1 cellular context compared by ENCODE assay signal in the genomic region with DNA sequence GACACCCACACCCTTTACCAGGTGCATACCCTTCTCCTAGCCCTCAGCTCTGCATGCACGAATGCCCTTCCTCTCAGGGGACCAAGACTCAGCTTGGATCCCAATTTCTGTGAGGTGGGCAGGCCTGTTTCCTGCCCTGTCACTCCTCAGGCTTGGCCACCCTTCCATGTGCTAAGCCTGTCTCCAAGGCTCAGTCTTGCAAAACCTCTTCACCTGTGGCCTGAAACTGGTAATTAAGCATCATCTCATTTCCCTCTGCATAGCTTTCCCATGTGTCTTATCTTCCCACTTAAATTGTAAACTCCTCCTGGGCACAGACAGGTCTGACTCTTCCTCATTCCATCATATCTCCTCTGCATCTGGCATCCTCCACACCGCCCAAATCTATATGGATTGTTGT.
TF ChIP-seq lines count a peak whose summit lies in the region.

No MANE protein-coding gene starts in this region.

TF ChIP-seq in H1, 55 proteins besides CTCF, POLR2A, EP300 and RAD21:
- TF ChIP-seq TAF1 (IDR thresholded peaks at IDR 0.05; ENCODE audit: low read depth, low read length) (no peak), SIRT6 (IDR thresholded peaks at IDR 0.05; ENCODE audit: low read length) (no peak), ZNF274 (IDR thresholded peaks at IDR 0.05; ENCODE audit: borderline replicate concordance, extremely low read depth, low read length) (no peak), NRF1 (IDR thresholded peaks at IDR 0.05; ENCODE audit: low read depth, low read length) (no peak), CHD2 (IDR thresholded peaks at IDR 0.05; ENCODE audit: low read length) (no peak), SRF (IDR thresholded peaks at IDR 0.05; ENCODE audit: low read depth, low read length) (no peak), BACH1 (IDR thresholded peaks at IDR 0.05; ENCODE audit: low read length) (no peak), TEAD4 (IDR thresholded peaks at IDR 0.05; ENCODE audit: low read depth, low read length) (no peak), SAP30 (IDR thresholded peaks at IDR 0.05; ENCODE audit: insufficient read depth, insufficient replicate concordance, low read length) (no peak)
- TF ChIP-seq, protein P1, sequence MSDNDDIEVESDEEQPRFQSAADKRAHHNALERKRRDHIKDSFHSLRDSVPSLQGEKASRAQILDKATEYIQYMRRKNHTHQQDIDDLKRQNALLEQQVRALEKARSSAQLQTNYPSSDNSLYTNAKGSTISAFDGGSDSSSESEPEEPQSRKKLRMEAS (IDR thresholded peaks at IDR 0.05), result no peak
